Comparison of ENCODE assay signal across 1 cellular context in genomic region chr4:152585036-152585439, GRCh38.
TF ChIP-seq lines count a peak whose summit lies in the region.

No MANE protein-coding gene starts in this region.

TF ChIP-seq in K562, 482 proteins besides CTCF, POLR2A, EP300 and RAD21 (continued from another document):
- TF ChIP-seq ZBTB33 (CRISPR knock-in tag; IDR thresholded peaks at IDR 0.05) = no peak
